In the genomic region with DNA sequence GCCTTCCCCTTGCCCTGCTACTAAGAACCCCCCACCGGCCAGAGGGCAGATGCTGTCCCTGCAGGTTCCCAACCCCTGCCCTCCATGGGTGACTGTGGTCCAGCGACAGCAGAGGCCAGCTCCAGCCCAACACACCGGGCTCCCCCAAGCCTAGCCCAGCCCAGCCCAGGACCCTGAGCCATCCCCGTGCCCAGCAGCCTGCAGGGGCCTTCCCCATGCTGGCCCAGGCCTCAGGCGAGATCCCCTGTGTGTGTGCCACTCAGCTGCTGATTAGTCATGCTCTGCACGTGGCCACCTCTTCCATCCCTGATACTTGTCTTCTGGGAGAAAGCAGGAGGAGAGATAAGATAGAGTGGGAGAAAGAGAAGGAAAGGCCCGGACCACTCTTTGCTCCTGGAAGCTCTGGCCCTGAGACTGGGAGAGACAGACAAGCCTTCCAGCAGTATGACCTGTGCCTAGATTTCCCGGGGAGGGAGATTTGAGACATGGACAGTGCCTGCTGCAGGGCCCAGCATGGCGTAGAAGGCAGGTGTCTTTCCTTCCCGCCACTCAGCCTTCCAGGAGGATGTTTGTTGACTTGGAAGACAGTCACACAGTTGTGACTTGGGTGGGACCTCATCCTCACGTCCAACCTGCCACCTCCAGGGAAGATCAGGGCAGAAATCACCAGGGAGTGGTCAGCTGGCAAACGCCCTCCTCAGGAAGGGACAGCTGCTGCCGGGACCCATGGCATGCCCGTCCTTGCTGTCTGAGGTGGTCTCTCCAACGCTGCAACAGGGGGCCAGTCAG, we compare ENCODE assay signal across 17 cellular contexts. TPM values are rescaled to one million over a fixed set of nuclear protein-coding genes. Genes with fewer than 3 reads are reported as not detected.
DNase-seq lines count a peak whose midpoint lies in the region; ATAC-seq and TF ChIP-seq lines count a peak whose summit lies in the region.
"Had no signal": no experiment of that assay in that cellular context is flagged by ENCODE, and none has a peak within 500 bp of the region (broad histone marks: within the 10 kb centered on the region; RNA-seq: fewer than 3 reads in every experiment).

No MANE protein-coding gene starts in this region.

- no peak overlapping the region for H3K4me3 ChIP-seq in HEK293 (ENCODE audit: low read depth, low read length)
- H3K4me3 ChIP-seq in adrenal gland = no peak overlapping the region
- no peak overlapping the region for H3K4me3 ChIP-seq in right lobe of liver
- no peak overlapping the region for H3K4me3 ChIP-seq in transverse colon
- H3K4me3 ChIP-seq: SK-N-MC had no signal

- in situ Hi-C loops in transverse colon (cut with MboI; ENCODE audit: low pct_ligation_motif_present in 1 of 4, low pct_unique_long_range_greater_than_20kb in 1 of 4, low sequenced_read_pairs in 3 of 4) = no loop called here

- intact Hi-C loops in adrenal gland (cut with DNase I) (no loop called here), right lobe of liver (cut with DNase I) (no loop called here), transverse colon (cut with DNase I; ENCODE audit: low total_unique reads) (no loop called here)

- POLR2A ChIA-PET in HEK293 (lab: Yijun Ruan, JAX) = interaction anchor here (2.3 kb wide), 1 partner anchor 41 kb away, joined by 12 read pairs; the partner anchor contains the start of gene RASD1

- H3K9me3 ChIP-seq in HEK293 (ENCODE audit: control insufficient read depth, insufficient read depth, low read depth, low read length) (no peaks in the 10 kb centered on the region), adrenal gland (replicated peaks in 1 of 3) (no peaks in the 10 kb centered on the region), right lobe of liver (no peaks in the 10 kb centered on the region), transverse colon (no peaks in the 10 kb centered on the region)

- no peaks in the 10 kb centered on the region for H3K36me3 Mint-ChIP-seq in natural killer cell treated with Interleukin-12 subunit alpha and Interleukin-12 subunit beta and Interleukin-15 and Interleukin-18, amount 100 ng/mL, for 72 hours
- H3K36me3 Mint-ChIP-seq in chondrocyte (ENCODE audit: low read depth) = no peaks in the 10 kb centered on the region
- H3K36me3 Mint-ChIP-seq: CD4-positive, alpha-beta memory T cell had no signal

- no peaks in the 10 kb centered on the region for H3K4me1 Mint-ChIP-seq in natural killer cell treated with Interleukin-12 subunit alpha and Interleukin-12 subunit beta and Interleukin-15 and Interleukin-18, amount 100 ng/mL, for 72 hours (ENCODE audit: low read depth in 2 of 2)
- H3K4me1 Mint-ChIP-seq in chondrocyte (ENCODE audit: low read depth) = peaks cover 26% of the 10 kb centered on the region

- no peaks in the 10 kb centered on the region; a peak in 1 of 3 replicates for H3K36me3 ChIP-seq in HEK293 (ENCODE audit: control insufficient read depth in 2 of 2, insufficient read depth in 1 of 2, low read length in 2 of 2)
- H3K36me3 ChIP-seq in adrenal gland (replicated peaks in 1 of 2) = no peaks in the 10 kb centered on the region
- H3K36me3 ChIP-seq in right lobe of liver = no peaks in the 10 kb centered on the region
- no peaks in the 10 kb centered on the region for H3K36me3 ChIP-seq in transverse colon

- no peak overlapping the region for H3K27ac ChIP-seq in HEK293 (ENCODE audit: extremely low read depth, low read depth, low read length)
- peak overlapping the region in 2 of 5 donors; percentile 38 to 80 for H3K27ac ChIP-seq in adrenal gland
- peak overlapping the region; percentile 40 to 94 (median 93) for H3K27ac ChIP-seq in right lobe of liver
- H3K27ac ChIP-seq in transverse colon = peak overlapping the region; percentile 32 to 73 (median 68)

- peak in 5 of 7 donors; percentile 28 to 71 (median 60) for DNase-seq in adrenal gland
- DNase-seq in right lobe of liver = no peak
- peak; percentile 22 for DNase-seq in transverse colon
- no peak for DNase-seq in SKM-1 treated with dmso at 0.1 percent for 144 hours (lab: John Stamatoyannopoulos, UW; ENCODE audit: unreplicated experiment)
- no peak for DNase-seq in natural killer cell treated with Interleukin-12 subunit alpha and Interleukin-12 subunit beta and Interleukin-15 and Interleukin-18, amount 100 ng/mL, for 72 hours (ENCODE audit: low spot score)
- no peak for DNase-seq in chondrocyte (ENCODE audit: low spot score)
- DNase-seq: activated naive CD4-positive, alpha-beta T cell; CD4-positive, alpha-beta memory T cell; effector memory CD8-positive, alpha-beta T cell; midbrain; NCI-H1048; posterior cingulate gyrus; trophoblast cell had no signal

- H3K9me3 Mint-ChIP-seq in natural killer cell treated with Interleukin-12 subunit alpha and Interleukin-12 subunit beta and Interleukin-15 and Interleukin-18, amount 100 ng/mL, for 72 hours = no peaks in the 10 kb centered on the region
- no peaks in the 10 kb centered on the region for H3K9me3 Mint-ChIP-seq in chondrocyte (ENCODE audit: low read depth)
- H3K9me3 Mint-ChIP-seq: CD4-positive, alpha-beta memory T cell; effector memory CD8-positive, alpha-beta T cell; IgD-negative memory B cell had no signal

- TF ChIP-seq CTCF in HEK293 (tag by site-specific recombination; IDR thresholded peaks at IDR 0.05) = no peak
- no peak for TF ChIP-seq CTCF in adrenal gland (IDR thresholded peaks at IDR 0.05)
- no peak for TF ChIP-seq CTCF in right lobe of liver (IDR thresholded peaks at IDR 0.05)
- no peak for TF ChIP-seq CTCF in transverse colon (IDR thresholded peaks at IDR 0.05)
- TF ChIP-seq CTCF in chondrocyte (IDR thresholded peaks at IDR 0.05) = no peak

- H3K4me3 Mint-ChIP-seq in natural killer cell treated with Interleukin-12 subunit alpha and Interleukin-12 subunit beta and Interleukin-15 and Interleukin-18, amount 100 ng/mL, for 72 hours = no peak overlapping the region
- no peak overlapping the region for H3K4me3 Mint-ChIP-seq in chondrocyte (ENCODE audit: unreplicated experiment)
- H3K4me3 Mint-ChIP-seq: CD4-positive, alpha-beta memory T cell; effector memory CD8-positive, alpha-beta T cell; IgD-negative memory B cell had no signal

- TF ChIP-seq POLR2A in adrenal gland (IDR thresholded peaks at IDR 0.05) (no peak), right lobe of liver (IDR thresholded peaks at IDR 0.05) (no peak), transverse colon (IDR thresholded peaks at IDR 0.05) (no peak)

- H3K27me3 Mint-ChIP-seq in natural killer cell treated with Interleukin-12 subunit alpha and Interleukin-12 subunit beta and Interleukin-15 and Interleukin-18, amount 100 ng/mL, for 72 hours = no peaks in the 10 kb centered on the region
- no peaks in the 10 kb centered on the region for H3K27me3 Mint-ChIP-seq in chondrocyte (ENCODE audit: low read depth)
- H3K27me3 Mint-ChIP-seq: CD4-positive, alpha-beta memory T cell; effector memory CD8-positive, alpha-beta T cell had no signal

- ATAC-seq in right lobe of liver (peak in 1 of 4 donors; percentile 5), HG03039 (IDR thresholded peaks at IDR 0.05; ENCODE audit: unreplicated experiment) (no peak)
- no peak for ATAC-seq in natural killer cell treated with Interleukin-12 subunit alpha and Interleukin-12 subunit beta and Interleukin-15 and Interleukin-18, amount 100 ng/mL, for 72 hours
- ATAC-seq: effector memory CD8-positive, alpha-beta T cell had no signal

- no peak for TF ChIP-seq EP300 in transverse colon (IDR thresholded peaks at IDR 0.05; ENCODE audit: low read depth)

- H3K4me1 ChIP-seq in HEK293 (ENCODE audit: control insufficient read depth, insufficient read depth, low read length) = peaks cover 7% of the 10 kb centered on the region
- peaks cover 0 to 21% of the 10 kb centered on the region in 2 donors for H3K4me1 ChIP-seq in adrenal gland (replicated peaks in 1 of 2)
- H3K4me1 ChIP-seq in right lobe of liver = peaks cover 0 to 67% (median 34%) of the 10 kb centered on the region in 4 donors
- peaks cover 6 to 32% (median 25%) of the 10 kb centered on the region in 4 donors for H3K4me1 ChIP-seq in transverse colon

- H3K27ac Mint-ChIP-seq in natural killer cell treated with Interleukin-12 subunit alpha and Interleukin-12 subunit beta and Interleukin-15 and Interleukin-18, amount 100 ng/mL, for 72 hours = no peak overlapping the region
- no peak overlapping the region for H3K27ac Mint-ChIP-seq in chondrocyte (ENCODE audit: unreplicated experiment)
- H3K27ac Mint-ChIP-seq: effector memory CD8-positive, alpha-beta T cell; IgD-negative memory B cell had no signal

- CTCF ChIA-PET in HEK293 (lab: Yijun Ruan, JAX) = interaction anchor here (2.1 to 2.6 kb wide), 3 partner anchors 31 to 104 kb away, joined by 11 to 17 read pairs (median 16); no protein-coding TSS in a partner anchor

- WGBS in adrenal gland, 4 donors = 79 to 87% (median 81%) methylated on average over 5 to 15 of the region's 15 CpGs
- 59% methylated on average over 5 of the region's 15 CpGs for WGBS in right lobe of liver (ENCODE audit: insufficient coverage, low coverage, low lambda C conversion rate, missing lambda C conversion rate)
- WGBS in transverse colon (ENCODE audit: low coverage in 1 of 2), 2 donors = 66 to 70% methylated on average over 2 to 11 of the region's 15 CpGs

- no peaks in the 10 kb centered on the region for H3K27me3 ChIP-seq in adrenal gland
- H3K27me3 ChIP-seq in right lobe of liver = no peaks in the 10 kb centered on the region
- no peaks in the 10 kb centered on the region for H3K27me3 ChIP-seq in transverse colon

RNA-seq across cellular contexts. Expression of gene RASD1, which starts 41.3 kb away (rescaled TPM):
- total RNA-seq in adrenal gland = 100 to 1,000 TPM in 1 of 8 donors, 10 to 100 TPM in 5, 1 to 10 TPM in 2; 4.5 to 134 (median 19.8) TPM
- polyA plus RNA-seq in adrenal gland = 10 to 100 TPM in 2 of 3 donors, 1 to 10 TPM in 1; 7.5 to 56.7 (median 14.4) TPM
- total RNA-seq in right lobe of liver = 100 to 1,000 TPM in 3 of 6 experiments, 10 to 100 TPM in 2, 1 to 10 TPM in 1; 1.0 to 230 (median 101) TPM
- 10 to 100 TPM; 23.5 to 83.8 (median 61.3) TPM for total RNA-seq in transverse colon
- 1 to 10 TPM; 3.3 to 4.2 TPM for total RNA-seq in natural killer cell treated with Interleukin-12 subunit alpha and Interleukin-12 subunit beta and Interleukin-15 and Interleukin-18, amount 100 ng/mL, for 72 hours
- 0.31 to 0.72 TPM (median 0.42 TPM) in 3 replicates for total RNA-seq in chondrocyte

RNA-seq across cellular contexts. Expression of gene PEMT, which starts 54.0 kb away (rescaled TPM):
- 100 to 1,000 TPM in 1 of 8 donors, 10 to 100 TPM in 7; 41.6 to 111 (median 65.3) TPM for total RNA-seq in adrenal gland
- 100 to 1,000 TPM in 1 of 3 donors, 10 to 100 TPM in 2; 19.7 to 141 (median 89.3) TPM for polyA plus RNA-seq in adrenal gland
- total RNA-seq in right lobe of liver = 100 to 1,000 TPM in 5 of 6 experiments, 10 to 100 TPM in 1; 92.4 to 184 (median 170) TPM
- 10 to 100 TPM in 2 of 4 donors, 1 to 10 TPM in 2; 3.2 to 10.2 (median 7.1) TPM for total RNA-seq in transverse colon
- 10 to 100 TPM; 22.9 to 35.3 TPM for total RNA-seq in natural killer cell treated with Interleukin-12 subunit alpha and Interleukin-12 subunit beta and Interleukin-15 and Interleukin-18, amount 100 ng/mL, for 72 hours
- 27.5 to 33.8 TPM (median 31.1 TPM) in 3 replicates for total RNA-seq in chondrocyte

Comparison
In these comparisons a context has a peak if more than half of its experiments do, and no peak if none do; other contexts are left out.
1. DNase-seq: peak in adrenal gland (5 of 7) and transverse colon (single experiment); none in right lobe of liver (0 of 3), SKM-1 treated with dmso at 0.1 percent for 144 hours (single experiment), natural killer cell treated with Interleukin-12 subunit alpha and Interleukin-12 subunit beta and Interleukin-15 and Interleukin-18, amount 100 ng/mL, for 72 hours (single experiment) and chondrocyte (single experiment).